In genomic region chr1:112397051-112397471, GRCh38 we compare ENCODE assay signal across 8 cellular contexts. TPM values are rescaled to one million over a fixed set of nuclear protein-coding genes. Genes with fewer than 3 reads are reported as not detected.
DNase-seq lines count a peak whose midpoint lies in the region; ATAC-seq and TF ChIP-seq lines count a peak whose summit lies in the region.

No MANE protein-coding gene starts in this region.

- no peaks in the 10 kb centered on the region for H3K27me3 ChIP-seq in CD4-positive, CD25-positive, alpha-beta regulatory T cell (ENCODE audit: control insufficient read depth, insufficient read depth, low read length)
- no peaks in the 10 kb centered on the region for H3K27me3 ChIP-seq in neural progenitor cell

- H3K79me2 ChIP-seq in neural progenitor cell (ENCODE audit: low read depth), result peaks cover 60% of the 10 kb centered on the region

- peaks cover 28% of the 10 kb centered on the region for H3K4me1 ChIP-seq in CD4-positive, CD25-positive, alpha-beta regulatory T cell (ENCODE audit: control insufficient read depth, insufficient read depth, low read length, poor library complexity, severe bottlenecking)
- peaks cover 25% of the 10 kb centered on the region for H3K4me1 ChIP-seq in neural progenitor cell

- H3K4me1 Mint-ChIP-seq in CD4-positive, CD25-positive, alpha-beta regulatory T cell, result peaks cover 12 to 32% (median 23%) of the 10 kb centered on the region in 4 donors
- H3K4me1 Mint-ChIP-seq in effector memory CD8-positive, alpha-beta T cell (ENCODE audit: low read depth in 2 of 2), result peaks cover 13 to 20% of the 10 kb centered on the region in 2 donors
- H3K4me1 Mint-ChIP-seq in neural progenitor cell, result peaks cover 53% of the 10 kb centered on the region

- no peaks in the 10 kb centered on the region for H3K36me3 ChIP-seq in CD4-positive, CD25-positive, alpha-beta regulatory T cell (ENCODE audit: control insufficient read depth, insufficient read depth, low read length)
- H3K36me3 ChIP-seq in neural progenitor cell, result no peaks in the 10 kb centered on the region

- no peak overlapping the region for H2AFZ ChIP-seq in neural progenitor cell (replicated peaks)

- H3K4me2 ChIP-seq in neural progenitor cell, result peak overlapping the region; percentile 79

- H3F3A ChIP-seq in neural progenitor cell (ENCODE audit: low read depth), result peaks cover 4% of the 10 kb centered on the region

- no peak for DNase-seq in CD4-positive, CD25-positive, alpha-beta regulatory T cell
- peak; percentile 34 for DNase-seq in LoVo (ENCODE audit: low spot score)
- no peak for DNase-seq in effector memory CD8-positive, alpha-beta T cell
- no peak for DNase-seq in neural progenitor cell (ENCODE audit: low spot score)
- DNase-seq in stimulated activated CD4-positive, alpha-beta T cell treated with anti-CD3 and anti-CD28 coated beads, Interleukin-1b, Interleukin-23, amount 100 ng/mL, for 48 hours, result no peak
- DNase-seq in stimulated activated CD4-positive, alpha-beta T cell treated with anti-CD3 and anti-CD28 coated beads, Interleukin-15, amount 100 ng/mL, for 24 hours, result no peak

- no peaks in the 10 kb centered on the region for H3K36me3 Mint-ChIP-seq in CD4-positive, CD25-positive, alpha-beta regulatory T cell
- H3K36me3 Mint-ChIP-seq in effector memory CD8-positive, alpha-beta T cell (ENCODE audit: insufficient read depth), result no peaks in the 10 kb centered on the region
- peaks cover 4% of the 10 kb centered on the region for H3K36me3 Mint-ChIP-seq in neural progenitor cell

- no peak for ATAC-seq in CD4-positive, CD25-positive, alpha-beta regulatory T cell (ENCODE audit: low read depth in 2 of 2)
- ATAC-seq in effector memory CD8-positive, alpha-beta T cell (replicated peaks), result no peak
- no peak for ATAC-seq in HG03097 (IDR thresholded peaks at IDR 0.05; ENCODE audit: low FRiP score, unreplicated experiment)
- ATAC-seq in activated CD4-positive, CD25-positive, alpha-beta regulatory T cell treated with anti-CD3 and anti-CD28 coated beads, Interleukin-2, amount 50 U/mL, for 24 hours, result no peak

- H3K9me3 Mint-ChIP-seq in CD4-positive, CD25-positive, alpha-beta regulatory T cell, result no peaks in the 10 kb centered on the region
- H3K9me3 Mint-ChIP-seq in effector memory CD8-positive, alpha-beta T cell, result no peaks in the 10 kb centered on the region
- no peaks in the 10 kb centered on the region for H3K9me3 Mint-ChIP-seq in neural progenitor cell

- peak overlapping the region; percentile 87 for H3K4me3 ChIP-seq in CD4-positive, CD25-positive, alpha-beta regulatory T cell (ENCODE audit: low read depth, low read length)
- peak overlapping the region; percentile 96 for H3K4me3 ChIP-seq in neural progenitor cell

- TF ChIP-seq CTCF in neural progenitor cell (IDR thresholded peaks at IDR 0.05), result no peak

- no peaks in the 10 kb centered on the region for H3K9me3 ChIP-seq in CD4-positive, CD25-positive, alpha-beta regulatory T cell (ENCODE audit: control insufficient read depth in 2 of 2, low read length in 2 of 2)
- no peaks in the 10 kb centered on the region for H3K9me3 ChIP-seq in neural progenitor cell (ENCODE audit: low read depth)

- H3K27ac Mint-ChIP-seq in CD4-positive, CD25-positive, alpha-beta regulatory T cell, result peak overlapping the region in 2 of 3 donors; percentile 86 to 87
- peak overlapping the region; percentile 62 to 79 for H3K27ac Mint-ChIP-seq in effector memory CD8-positive, alpha-beta T cell
- peak overlapping the region; percentile 93 for H3K27ac Mint-ChIP-seq in neural progenitor cell

- no peak overlapping the region for H3K27ac ChIP-seq in CD4-positive, CD25-positive, alpha-beta regulatory T cell (ENCODE audit: insufficient read depth, low read length, poor library complexity, severe bottlenecking)
- no peak overlapping the region for H3K27ac ChIP-seq in neural progenitor cell

- H3K27me3 Mint-ChIP-seq in CD4-positive, CD25-positive, alpha-beta regulatory T cell, result peaks cover 9% of the 10 kb centered on the region
- peaks cover 11 to 31% of the 10 kb centered on the region in 2 donors for H3K27me3 Mint-ChIP-seq in effector memory CD8-positive, alpha-beta T cell
- H3K27me3 Mint-ChIP-seq in neural progenitor cell (ENCODE audit: insufficient read depth, low read depth), result no peaks in the 10 kb centered on the region

- peak overlapping the region; percentile 90 to 97 (median 96) for H3K4me3 Mint-ChIP-seq in CD4-positive, CD25-positive, alpha-beta regulatory T cell
- peak overlapping the region; percentile 83 to 86 for H3K4me3 Mint-ChIP-seq in effector memory CD8-positive, alpha-beta T cell
- peak overlapping the region; percentile 99 for H3K4me3 Mint-ChIP-seq in neural progenitor cell

- peaks cover 55% of the 10 kb centered on the region for H4K20me1 ChIP-seq in neural progenitor cell (ENCODE audit: low read depth)

- peak overlapping the region; percentile 84 for H3K9ac ChIP-seq in neural progenitor cell

RNA-seq across cellular contexts. Expression of gene CTTNBP2NL, which starts 1.0 kb away (rescaled TPM):
- 7.4 TPM for total RNA-seq in CD4-positive, CD25-positive, alpha-beta regulatory T cell
- polyA plus RNA-seq in CD4-positive, CD25-positive, alpha-beta regulatory T cell, result 1 to 10 TPM in 2 of 4 donors, under 1 TPM in 2; 0.72 to 2.0 (median 0.99) TPM
- total RNA-seq in neural progenitor cell (ENCODE audit: low replicate concordance), result 23.2 and 27.2 TPM in 2 replicates
